In the genomic region with DNA sequence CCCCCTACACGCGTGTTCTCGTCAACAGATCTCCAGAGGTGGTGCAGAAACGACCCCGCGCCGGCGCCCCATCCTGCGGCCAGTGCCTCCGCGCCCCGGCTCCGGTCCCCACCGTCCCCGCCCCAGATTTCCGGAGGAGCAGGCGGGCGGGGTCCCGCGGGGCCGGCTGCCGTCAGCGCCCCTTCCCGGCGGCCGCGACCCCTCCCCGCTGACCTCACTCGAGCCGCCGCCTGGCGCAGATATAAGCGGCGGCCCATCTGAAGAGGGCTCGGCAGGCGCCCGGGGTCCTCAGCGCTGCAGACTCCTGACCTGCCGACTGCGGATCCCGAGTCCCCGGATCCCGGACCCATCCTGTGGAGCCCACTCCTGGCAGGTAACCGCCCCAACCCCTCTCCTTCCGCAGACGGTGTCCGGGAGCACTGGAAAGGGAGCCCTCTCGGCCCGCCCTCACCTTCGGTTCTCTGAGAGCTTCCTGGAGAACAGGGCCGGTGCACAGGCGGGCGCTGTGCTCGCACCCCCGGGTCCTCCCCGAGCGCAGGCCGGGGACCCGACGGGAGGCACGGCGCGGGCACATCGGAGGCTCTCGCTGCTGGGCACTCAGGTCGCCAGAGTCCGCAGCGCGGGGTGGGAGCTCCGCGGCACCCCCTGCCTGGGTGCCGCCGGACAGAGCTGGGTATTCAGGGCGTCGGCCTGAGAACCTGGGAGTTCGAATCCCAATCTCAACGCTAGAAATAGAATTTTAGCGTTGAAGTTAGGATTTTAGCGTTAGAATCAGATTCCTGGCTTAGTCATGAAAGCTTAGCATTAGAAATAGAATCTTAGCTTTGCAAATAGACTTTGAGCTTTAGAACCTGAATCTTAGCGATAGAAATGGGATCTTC, we compare ENCODE assay signal across 10 cellular contexts. TPM values are rescaled to one million over a fixed set of nuclear protein-coding genes. Genes with fewer than 3 reads are reported as not detected.
DNase-seq lines count a peak whose midpoint lies in the region; ATAC-seq and TF ChIP-seq lines count a peak whose summit lies in the region.
"Had no signal": no experiment of that assay in that cellular context is flagged by ENCODE, and none has a peak within 500 bp of the region (broad histone marks: within the 10 kb centered on the region; RNA-seq: fewer than 3 reads in every experiment).

A gene with protein sequence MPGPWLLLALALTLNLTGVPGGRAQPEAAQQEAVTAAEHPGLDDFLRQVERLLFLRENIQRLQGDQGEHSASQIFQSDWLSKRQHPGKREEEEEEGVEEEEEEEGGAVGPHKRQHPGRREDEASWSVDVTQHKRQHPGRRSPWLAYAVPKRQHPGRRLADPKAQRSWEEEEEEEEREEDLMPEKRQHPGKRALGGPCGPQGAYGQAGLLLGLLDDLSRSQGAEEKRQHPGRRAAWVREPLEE (plus strand): TSS at position 270 of the 881 bp plus-strand sequence. CDS start 1,097 bp downstream, outside the sequence.

- no peak within 1 kb of the TSS for H3K9ac ChIP-seq in iPS-20b (ENCODE audit: low read depth, low read length)

- no peak for TF ChIP-seq CTCF in spleen (IDR thresholded peaks at IDR 0.05 in 8 of 11, conservative IDR thresholded peaks at IDR 0.05 in 3 of 11)

- WGBS in spleen, 5 donors = 1 to 5% (median 3%) methylated on average over 51 to 80 of the region's 80 CpGs

- H3K9me3 Mint-ChIP-seq in T-helper 2 cell treated with Interferon-gamma antibody and Interleukin-4, amounts not matched to agents 5 μg/mL and 100 μg/mL, for 36 hours = no peaks in the 10 kb centered on the region
- no peaks in the 10 kb centered on the region for H3K9me3 Mint-ChIP-seq in activated T-cell treated with anti-CD3 and anti-CD28 coated beads, Interleukin-2, amount 50 U/mL, for 72 hours

- no peak for TF ChIP-seq POLR2A in spleen (IDR thresholded peaks at IDR 0.05)

- H3K4me3 Mint-ChIP-seq in T-helper 2 cell treated with Interferon-gamma antibody and Interleukin-4, amounts not matched to agents 5 μg/mL and 100 μg/mL, for 36 hours = peak within 1 kb of the TSS; percentile 63
- H3K4me3 Mint-ChIP-seq in activated T-cell treated with anti-CD3 and anti-CD28 coated beads, Interleukin-2, amount 50 U/mL, for 72 hours = peak within 1 kb of the TSS; percentile 60 to 74

- H3K27me3 ChIP-seq in iPS-20b (ENCODE audit: insufficient read depth, low read length) (peaks cover 100% of the 10 kb centered on the region), spleen (replicated peaks in 1 of 7) (peaks cover 3 to 60% (median 30%) of the 10 kb centered on the region in 7 donors), MG63 (no peaks in the 10 kb centered on the region; the same call in 1 of the 2 replicates)

- peaks cover 5% of the 10 kb centered on the region for H3K4me1 Mint-ChIP-seq in T-helper 2 cell treated with Interferon-gamma antibody and Interleukin-4, amounts not matched to agents 5 μg/mL and 100 μg/mL, for 36 hours (ENCODE audit: low read depth)
- peaks cover 7% of the 10 kb centered on the region for H3K4me1 Mint-ChIP-seq in activated T-cell treated with anti-CD3 and anti-CD28 coated beads, Interleukin-2, amount 50 U/mL, for 72 hours (ENCODE audit: low read depth)

- H3K27ac Mint-ChIP-seq in T-helper 2 cell treated with Interferon-gamma antibody and Interleukin-4, amounts not matched to agents 5 μg/mL and 100 μg/mL, for 36 hours = no peak within 1 kb of the TSS
- H3K27ac Mint-ChIP-seq in activated T-cell treated with anti-CD3 and anti-CD28 coated beads, Interleukin-2, amount 50 U/mL, for 72 hours = no peak within 1 kb of the TSS

- H3K36me3 ChIP-seq in iPS-20b (ENCODE audit: insufficient read depth, low read depth, low read length) (no peaks in the 10 kb centered on the region), spleen (no peaks in the 10 kb centered on the region), MG63 (no peaks in the 10 kb centered on the region)

- peaks cover 9% of the 10 kb centered on the region; the same call in 1 of the 2 replicates for H3K4me1 ChIP-seq in iPS-20b (ENCODE audit: insufficient read depth, low read length)
- H3K4me1 ChIP-seq in spleen = peaks cover 9 to 22% (median 17%) of the 10 kb centered on the region in 6 donors

- H3K9me3 ChIP-seq in iPS-20b (ENCODE audit: insufficient read depth, low read depth, low read length) (no peaks in the 10 kb centered on the region), spleen (no peaks in the 10 kb centered on the region), MG63 (no peaks in the 10 kb centered on the region)
- H3K9me3 ChIP-seq: A549 had no signal

- H3K27me3 Mint-ChIP-seq in T-helper 2 cell treated with Interferon-gamma antibody and Interleukin-4, amounts not matched to agents 5 μg/mL and 100 μg/mL, for 36 hours (ENCODE audit: low read depth) = peaks cover 58% of the 10 kb centered on the region
- peaks cover 53% of the 10 kb centered on the region for H3K27me3 Mint-ChIP-seq in activated T-cell treated with anti-CD3 and anti-CD28 coated beads, Interleukin-2, amount 50 U/mL, for 72 hours (ENCODE audit: low read depth)

- no peak for DNase-seq in T-helper 2 cell treated with Interferon-gamma antibody and Interleukin-4, amounts not matched to agents 5 μg/mL and 100 μg/mL, for 36 hours (ENCODE audit: low spot score)
- DNase-seq in T-helper 2 cell (no peak), spleen (no peak), NCI-H510A (lab: John Stamatoyannopoulos, UW) (no peak), MG63 (no peak), HUDEP-2 (lab: John Stamatoyannopoulos, UW; ENCODE audit: unreplicated experiment in 76 of 76) (no peak)
- peak; percentile 5 to 6 for DNase-seq in activated T-cell treated with anti-CD3 and anti-CD28 coated beads, Interleukin-2, amount 50 U/mL, for 72 hours

- H3K27ac ChIP-seq in iPS-20b (ENCODE audit: low read length) (no peak within 1 kb of the TSS), spleen (no peak within 1 kb of the TSS)
- H3K27ac ChIP-seq: A549, epithelial cell of prostate had no signal

- intact Hi-C loops in spleen (cut with DNase I; ENCODE audit: low total_unique reads) = no loop called here

- ATAC-seq in activated T-cell treated with anti-CD3 and anti-CD28 coated beads, Interleukin-2, amount 50 U/mL, for 72 hours (replicated peaks in 1 of 2) = peak; percentile 20 to 44
- ATAC-seq: A549 had no signal

- no peaks in the 10 kb centered on the region for H3K36me3 Mint-ChIP-seq in T-helper 2 cell treated with Interferon-gamma antibody and Interleukin-4, amounts not matched to agents 5 μg/mL and 100 μg/mL, for 36 hours (ENCODE audit: low read depth)
- no peaks in the 10 kb centered on the region for H3K36me3 Mint-ChIP-seq in activated T-cell treated with anti-CD3 and anti-CD28 coated beads, Interleukin-2, amount 50 U/mL, for 72 hours (ENCODE audit: insufficient read depth in 2 of 2)

- H3K4me3 ChIP-seq in iPS-20b (ENCODE audit: low read length) (peak within 1 kb of the TSS; percentile 51), spleen (peak within 1 kb of the TSS; percentile 10 to 63 (median 30)), MG63 (no peak within 1 kb of the TSS)
- H3K4me3 ChIP-seq: A549 had no signal

RNA-seq across cellular contexts. Expression of the gene that starts here (rescaled TPM):
- total RNA-seq in activated T-cell treated with anti-CD3 and anti-CD28 coated beads, Interleukin-2, amount 50 U/mL, for 72 hours = not detected
- total RNA-seq in spleen = under 1 TPM in 2 of 7 donors, not detected in 5; 0.17 to 0.22 TPM
- under 1 TPM in 1 of 3 donors, not detected in 2; 0.06 TPM for polyA plus RNA-seq in spleen
- total RNA-seq in MG63 (2014; rRNA removed; shearing (Covaris generic); ENCODE audit: low replicate concordance) = not detected in 2 replicates
- polyA plus RNA-seq: A549 had no signal

Comparison
In these comparisons a context has a peak if more than half of its experiments do, and no peak if none do; other contexts are left out.
1. Peak in DNase-seq and ATAC-seq in activated T-cell treated with anti-CD3 and anti-CD28 coated beads, Interleukin-2, amount 50 U/mL, for 72 hours; RNA of the gene not detected or under 1 TPM.